In genomic region chr16:17578921-17579876, GRCh38 we compare ENCODE assay signal across 8 cellular contexts.
DNase-seq lines count a peak whose midpoint lies in the region; ATAC-seq and TF ChIP-seq lines count a peak whose summit lies in the region.

No MANE protein-coding gene starts in this region.

- in situ Hi-C loops in astrocyte of the spinal cord (cut with HindIII; ENCODE audit: low sequenced_read_pairs), result no loop called here

- no peaks in the 10 kb centered on the region for H3K36me3 Mint-ChIP-seq in T-helper 2 cell treated with Interferon-gamma antibody and Interleukin-4, amounts not matched to agents 5 μg/mL and 100 μg/mL, for 36 hours (ENCODE audit: low read depth)

- peaks cover 4% of the 10 kb centered on the region for H3K4me1 Mint-ChIP-seq in T-helper 2 cell treated with Interferon-gamma antibody and Interleukin-4, amounts not matched to agents 5 μg/mL and 100 μg/mL, for 36 hours (ENCODE audit: low read depth)

- ATAC-seq in GM21825 (IDR thresholded peaks at IDR 0.05; ENCODE audit: unreplicated experiment), result no peak
- no peak for ATAC-seq in GM19455 (IDR thresholded peaks at IDR 0.05; ENCODE audit: unreplicated experiment)

- intact Hi-C loops in spleen (cut with DNase I; ENCODE audit: low total_unique reads), result no loop called here

- WGBS in spleen, 5 donors, result 14 to 18% (median 16%) methylated on average over 10 of the region's 10 CpGs

- H3K27ac ChIP-seq in spleen, result no peak overlapping the region

- H3K4me3 Mint-ChIP-seq in T-helper 2 cell treated with Interferon-gamma antibody and Interleukin-4, amounts not matched to agents 5 μg/mL and 100 μg/mL, for 36 hours, result no peak overlapping the region

- H3K9me3 Mint-ChIP-seq in T-helper 2 cell treated with Interferon-gamma antibody and Interleukin-4, amounts not matched to agents 5 μg/mL and 100 μg/mL, for 36 hours, result peaks cover 10% of the 10 kb centered on the region

- peaks cover 5% of the 10 kb centered on the region for H3K27me3 Mint-ChIP-seq in T-helper 2 cell treated with Interferon-gamma antibody and Interleukin-4, amounts not matched to agents 5 μg/mL and 100 μg/mL, for 36 hours (ENCODE audit: low read depth)

- no peak overlapping the region for H3K4me3 ChIP-seq in GM06990 (replicated peaks; ENCODE audit: low read depth, low read length)
- no peak overlapping the region for H3K4me3 ChIP-seq in astrocyte of the spinal cord (ENCODE audit: low read depth, low read length)
- no peak overlapping the region for H3K4me3 ChIP-seq in spleen

- TF ChIP-seq CTCF in GM06990 (IDR thresholded peaks at IDR 0.05; ENCODE audit: insufficient read depth, low read length, poor library complexity, severe bottlenecking), result peak; percentile 83
- peak; percentile 94 for TF ChIP-seq CTCF in astrocyte of the spinal cord (IDR thresholded peaks at IDR 0.05; ENCODE audit: low read depth, low read length)
- TF ChIP-seq CTCF in spleen (IDR thresholded peaks at IDR 0.05 in 8 of 11, conservative IDR thresholded peaks at IDR 0.05 in 3 of 11), result peak; percentile 66 to 94 (median 81)

- H3K27me3 ChIP-seq in GM06990 (replicated peaks; ENCODE audit: control insufficient read depth, insufficient read depth, low read length) (no peaks in the 10 kb centered on the region), spleen (replicated peaks in 1 of 7) (no peaks in the 10 kb centered on the region)

- H3K36me3 ChIP-seq in GM06990 (ENCODE audit: control insufficient read depth, insufficient read depth, low read length) (no peaks in the 10 kb centered on the region), spleen (no peaks in the 10 kb centered on the region)

- no peak overlapping the region for H3K27ac Mint-ChIP-seq in T-helper 2 cell treated with Interferon-gamma antibody and Interleukin-4, amounts not matched to agents 5 μg/mL and 100 μg/mL, for 36 hours

- DNase-seq in GM06990 (ENCODE audit: extremely low read depth, insufficient read length), result no peak
- DNase-seq in M059J (ENCODE audit: low read depth), result peak; percentile 83
- peak; percentile 40 for DNase-seq in T-helper 2 cell treated with Interferon-gamma antibody and Interleukin-4, amounts not matched to agents 5 μg/mL and 100 μg/mL, for 36 hours (ENCODE audit: low spot score)
- peak; percentile 82 for DNase-seq in astrocyte of the spinal cord (ENCODE audit: low read depth, low spot score)
- peak; percentile 96 for DNase-seq in iPS DF 4.7 (ENCODE audit: extremely low read depth, low spot score)
- no peak for DNase-seq in spleen

- H3K4me1 ChIP-seq in spleen, result peaks cover 0 to 12% (median 3%) of the 10 kb centered on the region in 6 donors

- peaks cover 0 to 10% (median 6%) of the 10 kb centered on the region in 8 donors for H3K9me3 ChIP-seq in spleen

- TF ChIP-seq POLR2A in spleen (IDR thresholded peaks at IDR 0.05), result no peak

Comparison
In these comparisons a context has a peak if more than half of its experiments do, and no peak if none do; other contexts are left out.
1. DNase-seq: peak in M059J (single experiment), T-helper 2 cell treated with Interferon-gamma antibody and Interleukin-4, amounts not matched to agents 5 μg/mL and 100 μg/mL, for 36 hours (single experiment), astrocyte of the spinal cord (single experiment) and iPS DF 4.7 (single experiment); none in GM06990 (single experiment) and spleen (single experiment).
2. Peak in every context shown above with its lines, with median percentiles within 50 percentile points of each other: CTCF ChIP-seq.